In the genomic region with DNA sequence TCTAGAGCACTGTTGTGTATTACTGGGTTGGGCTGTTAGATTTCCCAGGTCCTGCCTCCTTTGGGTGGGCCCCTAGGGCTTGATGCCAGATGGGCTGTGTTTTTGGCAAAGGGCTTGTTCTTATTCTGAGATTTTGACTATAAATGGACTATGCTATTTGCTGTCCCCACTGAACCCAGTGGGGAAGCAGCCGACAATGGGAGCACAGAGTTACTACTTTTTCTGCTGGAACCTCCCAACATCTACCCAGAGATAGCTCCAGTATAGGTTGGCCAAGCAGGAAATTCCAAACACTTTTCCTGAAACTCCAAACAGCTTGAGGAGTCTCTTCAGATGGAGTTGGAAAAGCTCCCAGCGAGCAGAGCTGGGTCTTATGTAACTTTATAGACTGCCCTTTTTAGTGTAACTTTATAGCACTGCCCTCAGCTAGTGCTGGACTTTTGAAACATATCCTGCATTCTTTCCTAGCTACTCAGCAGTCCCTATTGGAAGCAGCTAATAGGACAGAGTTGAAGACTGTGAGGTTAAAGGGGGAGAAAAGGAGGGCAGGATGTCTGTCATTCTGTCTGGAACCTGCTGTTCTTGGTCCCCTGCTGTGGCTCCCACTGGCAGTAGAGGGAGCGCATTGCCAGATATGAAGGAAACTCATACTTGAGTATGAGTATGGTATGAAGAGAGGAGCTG, we compare ENCODE assay signal across 8 cellular contexts. TPM values are rescaled to one million over a fixed set of nuclear protein-coding genes. Genes with fewer than 3 reads are reported as not detected.
A peak's percentile ranks its signal among the peaks of the same experiment; 100 is the strongest.
DNase-seq lines count a peak whose midpoint lies in the region; ATAC-seq and TF ChIP-seq lines count a peak whose summit lies in the region.

No MANE protein-coding gene starts in this region.

- H3K9me2 ChIP-seq in hepatocyte (replicated peaks; ENCODE audit: insufficient read depth): no peaks in the 10 kb centered on the region

- WGBS in hepatocyte (ENCODE audit: low lambda C conversion rate, missing lambda C conversion rate): 44% methylated on average over 3 of the region's 3 CpGs

- peaks cover 68% of the 10 kb centered on the region for H3K79me2 ChIP-seq in hepatocyte

- H3K9me3 Mint-ChIP-seq in activated T-cell treated with anti-CD3 and anti-CD28 coated beads, Interleukin-2, amount 50 U/mL, for 4 hours: no peaks in the 10 kb centered on the region

- peak; percentile 15 for TF ChIP-seq CTCF in GM13977 (IDR thresholded peaks at IDR 0.05; ENCODE audit: extremely low read depth, insufficient read depth, missing control alignments)
- TF ChIP-seq CTCF in hepatocyte (IDR thresholded peaks at IDR 0.05; ENCODE audit: poor library complexity): peak; percentile 29

- no peak overlapping the region for H3K4me3 Mint-ChIP-seq in activated T-cell treated with anti-CD3 and anti-CD28 coated beads, Interleukin-2, amount 50 U/mL, for 4 hours

- no peaks in the 10 kb centered on the region for H3K36me3 Mint-ChIP-seq in activated T-cell treated with anti-CD3 and anti-CD28 coated beads, Interleukin-2, amount 50 U/mL, for 4 hours (ENCODE audit: insufficient read depth)

- H3K4me3 ChIP-seq in hepatocyte (no peak overlapping the region), skeletal muscle tissue (ENCODE audit: low read length in 3 of 3) (peak overlapping the region; percentile 17 to 52 (median 46))

- H4K20me1 ChIP-seq in hepatocyte (ENCODE audit: insufficient read depth, poor library complexity, severe bottlenecking): no peaks in the 10 kb centered on the region

- peak overlapping the region; percentile 36 to 66 (median 63) for H3K9ac ChIP-seq in skeletal muscle tissue (ENCODE audit: low read depth in 1 of 3, low read length in 3 of 3)

- H3K27ac ChIP-seq in hepatocyte (peak overlapping the region; percentile 92), skeletal muscle tissue (ENCODE audit: low read depth, low read length) (peak overlapping the region; percentile 92)

- no peaks in the 10 kb centered on the region for H3K4me1 Mint-ChIP-seq in activated T-cell treated with anti-CD3 and anti-CD28 coated beads, Interleukin-2, amount 50 U/mL, for 4 hours (ENCODE audit: low read depth)

- no peak overlapping the region for H2AFZ ChIP-seq in hepatocyte

- H3K9me3 ChIP-seq in hepatocyte (ENCODE audit: low read depth): no peaks in the 10 kb centered on the region
- no peaks in the 10 kb centered on the region for H3K9me3 ChIP-seq in skeletal muscle tissue (ENCODE audit: control insufficient read depth in 3 of 3, low read length in 3 of 3)

- in situ Hi-C loops in GM13977 (cut with MboI; ENCODE audit: low pct_unique_long_range_greater_than_20kb, low sequenced_read_pairs, unreplicated experiment): no loop called here

- ATAC-seq in activated T-cell treated with anti-CD3 and anti-CD28 coated beads, Interleukin-2, amount 50 U/mL, for 4 hours: no peak

- H3K27me3 Mint-ChIP-seq in activated T-cell treated with anti-CD3 and anti-CD28 coated beads, Interleukin-2, amount 50 U/mL, for 4 hours (ENCODE audit: low read depth): peaks cover 12% of the 10 kb centered on the region

- H3K27me3 ChIP-seq in hepatocyte (no peaks in the 10 kb centered on the region), skeletal muscle tissue (ENCODE audit: control insufficient read depth in 3 of 3, insufficient read depth in 3 of 3, low read length in 3 of 3) (no peaks in the 10 kb centered on the region)

- H3K36me3 ChIP-seq in hepatocyte (replicated peaks; ENCODE audit: insufficient read depth, low read depth) (no peaks in the 10 kb centered on the region), skeletal muscle tissue (ENCODE audit: control insufficient read depth in 3 of 3, insufficient read depth in 3 of 3, low read length in 3 of 3) (no peaks in the 10 kb centered on the region)

- H3K4me1 ChIP-seq in hepatocyte (ENCODE audit: insufficient read depth): peaks cover 16% of the 10 kb centered on the region
- H3K4me1 ChIP-seq in skeletal muscle tissue (ENCODE audit: control insufficient read depth in 3 of 3, insufficient read depth in 3 of 3, low read length in 3 of 3): peaks cover 37 to 56% (median 46%) of the 10 kb centered on the region in 3 donors

- H3K4me2 ChIP-seq in hepatocyte: peak overlapping the region; percentile 47

- DNase-seq in GM13977 (ENCODE audit: low spot score) (no peak), astrocyte of the hippocampus (ENCODE audit: low read depth, low spot score) (peak; percentile 91), hepatocyte (ENCODE audit: low spot score) (peak; percentile 88), cortex of kidney (lab: John Stamatoyannopoulos, UW) (no peak)
- DNase-seq in activated T-cell treated with anti-CD3 and anti-CD28 coated beads, Interleukin-2, amount 50 U/mL, for 1 hour: no peak
- DNase-seq in activated CD4-positive, alpha-beta T cell treated with anti-CD3 and anti-CD28 coated beads for 4 hours: no peak
- DNase-seq in activated T-cell treated with anti-CD3 and anti-CD28 coated beads, Interleukin-2, amount 50 U/mL, for 4 hours: no peak

RNA-seq across cellular contexts. Expression of gene RUSC2, which starts 21.0 kb away (rescaled TPM):
- total RNA-seq in hepatocyte (12.6 and 17.7 TPM in 2 replicates), skeletal muscle tissue (29.2 TPM)
- polyA plus RNA-seq in hepatocyte: 16.6 and 17.5 TPM in 2 replicates
- 1 to 10 TPM; 1.8 to 5.5 (median 2.1) TPM for total RNA-seq in activated T-cell treated with anti-CD3 and anti-CD28 coated beads, Interleukin-2, amount 50 U/mL, for 4 hours

Comparison
In these comparisons a context has a peak if more than half of its experiments do, and no peak if none do; other contexts are left out.
1. DNase-seq: peak in astrocyte of the hippocampus (single experiment) and hepatocyte (single experiment); none in GM13977 (single experiment), activated T-cell treated with anti-CD3 and anti-CD28 coated beads, Interleukin-2, amount 50 U/mL, for 1 hour (single experiment), cortex of kidney (single experiment), activated CD4-positive, alpha-beta T cell treated with anti-CD3 and anti-CD28 coated beads for 4 hours (0 of 2) and activated T-cell treated with anti-CD3 and anti-CD28 coated beads, Interleukin-2, amount 50 U/mL, for 4 hours (single experiment).